Comparison of ENCODE assay signal across 8 cellular contexts in genomic region chr1:101236546-101237228, GRCh38.
DNase-seq lines count a peak whose midpoint lies in the region; TF ChIP-seq lines count a peak whose summit lies in the region.

TSS of gene S1PR1 (plus strand) at chr1:101237019. CDS start at chr1:101238985, 1,966 bp downstream.

- TF ChIP-seq CTCF in GM10266 (IDR thresholded peaks at IDR 0.05; ENCODE audit: control insufficient read depth, insufficient read depth, low read depth, missing control alignments): no peak

- peak within 1 kb of the TSS; percentile 25 for H3K27ac ChIP-seq in muscle layer of colon (ENCODE audit: low read depth, low read length)

- peak within 1 kb of the TSS; percentile 42 for H3K9ac ChIP-seq in muscle layer of colon (ENCODE audit: low read length)

- H3K9me3 ChIP-seq in muscle layer of colon (ENCODE audit: low read length): no peaks in the 10 kb centered on the region

- no peak for TF ChIP-seq POLR2A in erythroblast (IDR thresholded peaks at IDR 0.05; ENCODE audit: low read length)

- CTCF ChIA-PET in HEK293T (lab: Yijun Ruan, JAX): interaction anchor here (1.4 to 1.6 kb wide), 2 partner anchors 14 to 54 kb away, joined by 5 to 7 read pairs; no protein-coding TSS in a partner anchor

- peaks cover 10% of the 10 kb centered on the region for H3K4me1 ChIP-seq in muscle layer of colon (ENCODE audit: insufficient read depth, low read length)

- POLR2A ChIA-PET in HEK293T (lab: Yijun Ruan, JAX): interaction anchor here (0.6 to 1.4 kb wide), 5 partner anchors 12 to 106 kb away, joined by 3 to 5 read pairs (median 3); no protein-coding TSS in a partner anchor

- H3K27me3 ChIP-seq in muscle layer of colon (ENCODE audit: control insufficient read depth in 1 of 2, insufficient read depth in 2 of 2, low read length in 2 of 2): peaks cover 0 to 22% of the 10 kb centered on the region in 2 donors

- DNase-seq in GM10266 (ENCODE audit: extremely low spot score) (peak; percentile 16), HEK293T (ENCODE audit: extremely low spot score) (peak; percentile 53), NCI-H2227 treated with DMSO at 0.1 percent for 48 hours (lab: John Stamatoyannopoulos, UW) (peak; percentile 39), activated T-cell treated with anti-CD3 and anti-CD28 coated beads for 48 hours (ENCODE audit: low read depth) (peak; percentile 72), erythroblast (lab: John Stamatoyannopoulos, UW) (peak; percentile 25 to 35), SHP77 treated with DMSO at 0.1 percent for 48 hours (lab: John Stamatoyannopoulos, UW) (no peak)
- peak; percentile 54 to 74 for DNase-seq in stimulated activated CD8-positive, alpha-beta memory T cell treated with anti-CD3 and anti-CD28 coated beads, Interleukin-7, amount 100 ng/mL, for 48 hours (ENCODE audit: extremely low read depth in 1 of 2, low read depth in 1 of 2)

- peak within 1 kb of the TSS; percentile 72 to 74 for H3K4me3 ChIP-seq in muscle layer of colon (ENCODE audit: low read depth in 1 of 2, low read length in 2 of 2)

- H3K36me3 ChIP-seq in muscle layer of colon (ENCODE audit: insufficient read depth, low read length): no peaks in the 10 kb centered on the region

TF ChIP-seq in HEK293T, 16 proteins besides CTCF, POLR2A, EP300 and RAD21:
- peak; percentile 90 for TF ChIP-seq ZNF384 (IDR thresholded peaks at IDR 0.05)
- peak; percentile 33; the same call in 1 of the 2 replicates for TF ChIP-seq PKNOX1 (IDR thresholded peaks at IDR 0.05)
- no peak; the same call in 1 of the 2 replicates for TF ChIP-seq L3MBTL2 (conservative IDR thresholded peaks at IDR 0.05)
